21 cellular contexts compared by ENCODE assay signal in the genomic region with DNA sequence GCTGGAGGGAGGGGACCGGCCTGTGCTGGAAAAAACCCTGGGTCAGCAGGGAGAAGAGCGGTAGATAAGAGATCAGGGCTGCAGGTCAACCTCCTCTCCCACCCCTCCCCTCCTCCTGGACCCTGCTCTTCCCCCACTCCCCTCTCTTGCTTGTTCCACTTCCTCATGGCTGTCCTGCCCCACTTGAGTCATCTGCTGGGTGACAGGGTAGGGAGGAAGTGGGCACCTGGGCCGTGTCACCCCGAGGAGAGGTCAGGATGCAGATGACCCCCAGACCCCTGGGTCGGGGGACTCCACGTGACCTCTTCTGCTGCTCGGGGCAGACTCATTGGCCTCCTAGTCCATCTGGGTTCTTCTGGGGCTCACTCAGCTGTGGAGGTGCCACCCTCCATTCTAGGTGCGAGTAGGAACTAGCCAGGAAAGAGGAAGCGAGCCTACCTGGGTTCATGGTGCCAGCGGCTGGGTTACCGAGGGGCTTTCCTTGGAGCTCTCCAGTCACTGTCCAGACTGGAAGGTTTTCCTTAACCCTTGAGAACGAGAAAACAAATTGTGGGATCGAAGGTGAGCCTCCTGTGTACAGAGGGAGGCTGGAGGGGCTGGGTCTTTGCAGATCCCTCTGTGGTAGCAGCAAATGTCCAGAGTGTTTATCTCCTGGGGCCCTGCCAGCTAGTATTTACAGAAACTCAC. TPM values are rescaled to one million over a fixed set of nuclear protein-coding genes. Genes with fewer than 3 reads are reported as not detected.
DNase-seq lines count a peak whose midpoint lies in the region; ATAC-seq and TF ChIP-seq lines count a peak whose summit lies in the region.
"Had no signal": no experiment of that assay in that cellular context is flagged by ENCODE, and none has a peak within 500 bp of the region (broad histone marks: within the 10 kb centered on the region; RNA-seq: fewer than 3 reads in every experiment).

No MANE protein-coding gene starts in this region.

- no peaks in the 10 kb centered on the region for H3K27me3 Mint-ChIP-seq in natural killer cell treated with Interleukin-12 subunit alpha and Interleukin-12 subunit beta and Interleukin-15 and Interleukin-18, amount 100 ng/mL, for 72 hours
- H3K27me3 Mint-ChIP-seq in natural killer cell (ENCODE audit: low read depth in 2 of 2), result no peaks in the 10 kb centered on the region
- H3K27me3 Mint-ChIP-seq in activated CD8-positive, alpha-beta T cell treated with anti-CD3 and anti-CD28 coated beads for 36 hours, result no peaks in the 10 kb centered on the region

- POLR2A ChIA-PET in activated CD8-positive, alpha-beta T cell treated with anti-CD3 and anti-CD28 coated beads for 36 hours (lab: Charles Lee), result interaction anchor here (0.8 to 1.2 kb wide), 2 partner anchors 33 to 63 kb away, joined by 3 read pairs; no protein-coding TSS in a partner anchor

- H3K27ac Mint-ChIP-seq in natural killer cell treated with Interleukin-12 subunit alpha and Interleukin-12 subunit beta and Interleukin-15 and Interleukin-18, amount 100 ng/mL, for 72 hours, result peak overlapping the region; percentile 33 to 100
- peak overlapping the region in 1 of 2 donors; percentile 69 for H3K27ac Mint-ChIP-seq in natural killer cell
- peak overlapping the region; percentile 7 for H3K27ac Mint-ChIP-seq in activated CD8-positive, alpha-beta T cell treated with anti-CD3 and anti-CD28 coated beads for 36 hours
- H3K27ac Mint-ChIP-seq: nephron progenitor cell had no signal

- H3K9me3 Mint-ChIP-seq in natural killer cell treated with Interleukin-12 subunit alpha and Interleukin-12 subunit beta and Interleukin-15 and Interleukin-18, amount 100 ng/mL, for 72 hours, result no peaks in the 10 kb centered on the region
- H3K9me3 Mint-ChIP-seq in natural killer cell, result no peaks in the 10 kb centered on the region
- H3K9me3 Mint-ChIP-seq in activated CD8-positive, alpha-beta T cell treated with anti-CD3 and anti-CD28 coated beads for 36 hours, result no peaks in the 10 kb centered on the region

- H3K36me3 Mint-ChIP-seq in natural killer cell treated with Interleukin-12 subunit alpha and Interleukin-12 subunit beta and Interleukin-15 and Interleukin-18, amount 100 ng/mL, for 72 hours, result peaks cover 50% of the 10 kb centered on the region
- peaks cover 18% of the 10 kb centered on the region for H3K36me3 Mint-ChIP-seq in natural killer cell
- peaks cover 71% of the 10 kb centered on the region for H3K36me3 Mint-ChIP-seq in activated CD8-positive, alpha-beta T cell treated with anti-CD3 and anti-CD28 coated beads for 36 hours (ENCODE audit: low read depth)

- H3K4me1 Mint-ChIP-seq in natural killer cell treated with Interleukin-12 subunit alpha and Interleukin-12 subunit beta and Interleukin-15 and Interleukin-18, amount 100 ng/mL, for 72 hours (ENCODE audit: low read depth in 2 of 2), result peaks cover 40 to 63% of the 10 kb centered on the region in 2 donors
- peaks cover 57 to 66% of the 10 kb centered on the region in 2 donors for H3K4me1 Mint-ChIP-seq in natural killer cell
- H3K4me1 Mint-ChIP-seq in activated CD8-positive, alpha-beta T cell treated with anti-CD3 and anti-CD28 coated beads for 36 hours (ENCODE audit: low read depth), result peaks cover 44% of the 10 kb centered on the region

- TF ChIP-seq CTCF in natural killer cell (IDR thresholded peaks at IDR 0.05), result no peak
- no peak for TF ChIP-seq CTCF in activated CD8-positive, alpha-beta T cell treated with anti-CD3 and anti-CD28 coated beads for 36 hours (IDR thresholded peaks at IDR 0.05)

- intact Hi-C loops in natural killer cell (cut with micrococcal nuclease), result no loop called here
- intact Hi-C loops in activated CD8-positive, alpha-beta T cell treated with anti-CD3 and anti-CD28 coated beads for 36 hours (cut with micrococcal nuclease), result no loop called here

- no peak overlapping the region for H3K4me3 Mint-ChIP-seq in natural killer cell treated with Interleukin-12 subunit alpha and Interleukin-12 subunit beta and Interleukin-15 and Interleukin-18, amount 100 ng/mL, for 72 hours
- H3K4me3 Mint-ChIP-seq in natural killer cell, result no peak overlapping the region
- H3K4me3 Mint-ChIP-seq in activated CD8-positive, alpha-beta T cell treated with anti-CD3 and anti-CD28 coated beads for 36 hours, result no peak overlapping the region
- H3K4me3 Mint-ChIP-seq: nephron progenitor cell had no signal

- DNase-seq in natural killer cell treated with Interleukin-12 subunit alpha and Interleukin-12 subunit beta and Interleukin-15 and Interleukin-18, amount 100 ng/mL, for 72 hours (ENCODE audit: low spot score), result no peak
- no peak for DNase-seq in natural killer cell
- no peak for DNase-seq in activated CD8-positive, alpha-beta T cell treated with anti-CD3 and anti-CD28 coated beads for 36 hours
- peak; percentile 60 for DNase-seq in mesenteric fat pad (ENCODE audit: low spot score)
- no peak for DNase-seq in NCI-H2107 treated with DMSO at 0.1 percent for 48 hours (lab: John Stamatoyannopoulos, UW; ENCODE audit: unreplicated experiment)
- DNase-seq in NCI-H1436 (lab: John Stamatoyannopoulos, UW), result no peak
- DNase-seq in DMS79 treated with DMSO at 0.1 percent for 48 hours (lab: John Stamatoyannopoulos, UW), result no peak
- DNase-seq: activated CD4-positive, alpha-beta T cell treated with anti-CD3 and anti-CD28 coated beads for 4 hours; activated T-cell treated with anti-CD3 and anti-CD28 coated beads, Interleukin-2, amount 50 U/mL, for 48 hours; Caco-2; HCEC 1CT; Kasumi-1; mesendoderm; NCI-H1417; NCI-H2171; NCI-H526; nephron progenitor cell; posterior cingulate gyrus; Right ventricle myocardium superior; stimulated activated naive CD4-positive, alpha-beta T cell treated with Interleukin-2 at 50 U/mL for 16 hours had no signal

- CTCF ChIA-PET in activated CD8-positive, alpha-beta T cell treated with anti-CD3 and anti-CD28 coated beads for 36 hours (lab: Charles Lee), result interaction anchor here (2.1 kb wide), 1 partner anchor 167 kb away, joined by 4 read pairs; no protein-coding TSS in a partner anchor

- no peak for ATAC-seq in natural killer cell treated with Interleukin-12 subunit alpha and Interleukin-12 subunit beta and Interleukin-15 and Interleukin-18, amount 100 ng/mL, for 72 hours
- ATAC-seq in natural killer cell, result no peak
- no peak for ATAC-seq in activated CD8-positive, alpha-beta T cell treated with anti-CD3 and anti-CD28 coated beads for 36 hours

RNA-seq across cellular contexts. Expression of a gene that starts 6.5 kb away (rescaled TPM):
- total RNA-seq in natural killer cell treated with Interleukin-12 subunit alpha and Interleukin-12 subunit beta and Interleukin-15 and Interleukin-18, amount 100 ng/mL, for 72 hours, result 100 to 1,000 TPM in 1 of 2 donors, 10 to 100 TPM in 1; 92.1 to 231 TPM
- 100 to 1,000 TPM in 1 of 3 donors, 10 to 100 TPM in 2; 51.7 to 112 (median 67.2) TPM for total RNA-seq in natural killer cell
- total RNA-seq in activated CD8-positive, alpha-beta T cell treated with anti-CD3 and anti-CD28 coated beads for 36 hours, result 10 to 100 TPM; 45.4 to 49.7 TPM
- total RNA-seq in mesenteric fat pad, result 168 TPM

RNA-seq across cellular contexts. Expression of a gene that starts 20.1 kb away (rescaled TPM):
- total RNA-seq in natural killer cell treated with Interleukin-12 subunit alpha and Interleukin-12 subunit beta and Interleukin-15 and Interleukin-18, amount 100 ng/mL, for 72 hours, result 100 to 1,000 TPM in 1 of 2 donors, 10 to 100 TPM in 1; 42.2 to 129 TPM
- total RNA-seq in natural killer cell (10 to 100 TPM; 39.5 to 51.2 (median 49.6) TPM), mesenteric fat pad (82.3 TPM)
- total RNA-seq in activated CD8-positive, alpha-beta T cell treated with anti-CD3 and anti-CD28 coated beads for 36 hours, result 10 to 100 TPM; 13.8 to 17.1 TPM

RNA-seq across cellular contexts. Expression of a gene that starts 31.2 kb away (rescaled TPM):
- 1 to 10 TPM in 1 of 2 donors, under 1 TPM in 1; 0.64 to 1.5 TPM for total RNA-seq in natural killer cell treated with Interleukin-12 subunit alpha and Interleukin-12 subunit beta and Interleukin-15 and Interleukin-18, amount 100 ng/mL, for 72 hours
- total RNA-seq in natural killer cell (under 1 TPM in 1 of 3 donors, not detected in 2; 0.70 TPM), mesenteric fat pad (51.4 TPM)
- under 1 TPM; 0.18 TPM for total RNA-seq in activated CD8-positive, alpha-beta T cell treated with anti-CD3 and anti-CD28 coated beads for 36 hours
- total RNA-seq: Caco-2, Daoy had no signal

Comparison
In these comparisons a context has a peak if more than half of its experiments do, and no peak if none do; other contexts are left out.
1. RNA of a gene that starts 31.2 kb away (total RNA-seq): 51.4 TPM in mesenteric fat pad (single experiment); 0.64 to 1.5 TPM in natural killer cell treated with Interleukin-12 subunit alpha and Interleukin-12 subunit beta and Interleukin-15 and Interleukin-18, amount 100 ng/mL, for 72 hours, 0.18 TPM in activated CD8-positive, alpha-beta T cell treated with anti-CD3 and anti-CD28 coated beads for 36 hours and 0.70 TPM in natural killer cell; every median in the first group is over 10 times any median in the second.